Comparison of ENCODE assay signal across 8 cellular contexts in the genomic region with DNA sequence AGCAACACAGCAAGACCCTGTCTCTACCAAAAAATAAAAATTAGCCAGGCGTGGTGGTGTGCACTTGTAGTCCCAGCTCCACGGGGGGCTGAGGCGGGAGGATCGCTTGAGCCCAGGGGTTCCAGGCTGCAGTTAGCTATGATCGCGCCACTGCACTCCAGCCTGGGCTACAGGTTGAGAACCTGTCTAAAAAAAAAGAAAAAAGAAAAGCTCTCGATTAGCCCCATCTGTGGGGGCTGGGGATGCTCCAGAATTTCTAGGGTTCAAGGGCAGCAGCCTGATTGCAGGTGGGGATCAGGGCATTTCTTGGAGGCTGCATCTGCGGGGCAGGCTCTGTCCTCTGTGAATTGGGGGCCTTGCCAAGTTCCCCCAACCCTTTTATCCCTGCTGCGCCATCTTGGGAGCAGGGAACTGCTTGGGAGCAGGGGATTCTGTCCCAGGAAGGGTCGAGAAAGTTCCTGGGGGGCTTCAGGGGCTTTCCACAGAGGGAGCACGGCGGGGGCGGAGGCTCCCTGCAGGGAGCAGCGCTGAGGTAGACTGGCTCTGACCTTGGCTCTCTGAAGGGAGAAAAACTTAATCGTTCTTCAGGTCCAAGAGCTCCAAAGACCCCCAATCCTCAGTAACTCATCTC. TPM values are rescaled to one million over a fixed set of nuclear protein-coding genes. Genes with fewer than 3 reads are reported as not detected.
DNase-seq lines count a peak whose midpoint lies in the region; ATAC-seq and TF ChIP-seq lines count a peak whose summit lies in the region.

No MANE protein-coding gene starts in this region.

- H3K4me1 ChIP-seq in breast epithelium (peaks cover 0 to 8% of the 10 kb centered on the region in 2 donors), mesendoderm (ENCODE audit: control insufficient read depth, low read depth, low read length) (peaks cover 2% of the 10 kb centered on the region), aorta (ENCODE audit: control insufficient read depth in 1 of 2, insufficient read depth in 2 of 2, low read length in 2 of 2) (no peaks in the 10 kb centered on the region)

- H3K4me3 ChIP-seq in HL-60 (replicated peaks; ENCODE audit: insufficient read depth, low read length), result peak overlapping the region; percentile 86
- peak overlapping the region; percentile 82 to 100 (median 99) for H3K4me3 ChIP-seq in breast epithelium
- peak overlapping the region; percentile 57 for H3K4me3 ChIP-seq in mesendoderm (ENCODE audit: low read length)
- H3K4me3 ChIP-seq in aorta (ENCODE audit: low read length in 2 of 2), result peak overlapping the region; percentile 42 to 44

- peaks cover 7% of the 10 kb centered on the region for H3K79me1 ChIP-seq in mesendoderm (ENCODE audit: low read length)

- H3K4ac ChIP-seq in mesendoderm (ENCODE audit: low read depth, low read length), result peak overlapping the region; percentile 64

- no peaks in the 10 kb centered on the region for H3K36me3 ChIP-seq in breast epithelium
- H3K36me3 ChIP-seq in mesendoderm (ENCODE audit: control insufficient read depth, insufficient read depth, low read length), result no peaks in the 10 kb centered on the region
- no peaks in the 10 kb centered on the region for H3K36me3 ChIP-seq in aorta (ENCODE audit: control insufficient read depth in 1 of 2, insufficient read depth in 2 of 2, low read length in 1 of 2)

- peak overlapping the region; percentile 58 for H2AK5ac ChIP-seq in mesendoderm (ENCODE audit: low read length)

- peaks cover 20% of the 10 kb centered on the region for H3K79me2 ChIP-seq in mesendoderm (ENCODE audit: control insufficient read depth, insufficient read depth, low read length)

- ATAC-seq in aorta (ENCODE audit: low FRiP score), result peak; percentile 3

- WGBS in mesendoderm (ENCODE audit: extremely low coverage, insufficient coverage, low lambda C conversion rate), result no CpG with 5 or more reads among the region's 15 CpGs
- 20 to 24% methylated on average over 15 of the region's 15 CpGs for WGBS in aorta, 2 donors

- peak overlapping the region; percentile 86 for H3K9ac ChIP-seq in mesendoderm (ENCODE audit: low read length)

- H3K23ac ChIP-seq in mesendoderm (ENCODE audit: low read length), result peak overlapping the region; percentile 89

- intact Hi-C loops in breast epithelium (cut with DNase I; ENCODE audit: low total_unique reads) (no loop called here), aorta (cut with DNase I) (no loop called here)

- H2BK120ac ChIP-seq in mesendoderm (ENCODE audit: low read depth, low read length), result no peak overlapping the region

- no peak overlapping the region for H2BK15ac ChIP-seq in mesendoderm (replicated peaks; ENCODE audit: low read depth)

- TF ChIP-seq POLR2A in breast epithelium (IDR thresholded peaks at IDR 0.05), result no peak

- H3K9me3 ChIP-seq in breast epithelium (no peaks in the 10 kb centered on the region), aorta (ENCODE audit: control insufficient read depth, low read length) (no peaks in the 10 kb centered on the region)

- no peak overlapping the region for H4K5ac ChIP-seq in mesendoderm (ENCODE audit: low read length)

- H3K27me3 ChIP-seq in HL-60 (ENCODE audit: insufficient read depth, poor library complexity, severe bottlenecking) (no peaks in the 10 kb centered on the region), breast epithelium (no peaks in the 10 kb centered on the region), mesendoderm (ENCODE audit: insufficient read depth, low read length, poor library complexity) (no peaks in the 10 kb centered on the region), aorta (ENCODE audit: control insufficient read depth in 1 of 2, insufficient read depth in 2 of 2, low read length in 1 of 2) (no peaks in the 10 kb centered on the region)

- H3K56ac ChIP-seq in mesendoderm (ENCODE audit: low read length), result peak overlapping the region; percentile 93

- peak overlapping the region; percentile 80 for H3K27ac ChIP-seq in HL-60 (replicated peaks)
- peak overlapping the region; percentile 81 to 86 for H3K27ac ChIP-seq in breast epithelium
- peak overlapping the region; percentile 39 for H3K27ac ChIP-seq in mesendoderm (ENCODE audit: low read depth, low read length)
- H3K27ac ChIP-seq in aorta (ENCODE audit: low read depth in 1 of 2, low read length in 2 of 2), result no peak overlapping the region

- peak overlapping the region; percentile 28 for H3K4me2 ChIP-seq in mesendoderm (ENCODE audit: low read length)

- peak overlapping the region; percentile 42 for H3K18ac ChIP-seq in mesendoderm (ENCODE audit: low read length)

- H4K8ac ChIP-seq in mesendoderm (ENCODE audit: low read depth, low read length), result peak overlapping the region; percentile 93

- no peak for TF ChIP-seq CTCF in HL-60 (IDR thresholded peaks at IDR 0.05; ENCODE audit: insufficient read depth, low read length)
- TF ChIP-seq CTCF in breast epithelium (IDR thresholded peaks at IDR 0.05), result no peak

- DNase-seq in NCI-H146 (lab: John Stamatoyannopoulos, UW) (peak; percentile 44), NCI-H146 treated with DMSO at 0.1 percent for 48 hours (lab: John Stamatoyannopoulos, UW; ENCODE audit: unreplicated experiment) (no peak), HL-60 (ENCODE audit: low read depth in 1 of 2, low spot score in 1 of 2) (no peak), breast epithelium (ENCODE audit: low spot score in 2 of 2) (no peak), mesendoderm (no peak), aorta (no peak), glomerular visceral epithelial cell (ENCODE audit: extremely low spot score) (no peak)
- DNase-seq in stimulated activated CD4-positive, alpha-beta T cell treated with anti-CD3 and anti-CD28 coated beads, Interleukin-1b, Interleukin-23, amount 100 ng/mL, for 48 hours, result no peak

- H2BK5ac ChIP-seq in mesendoderm (ENCODE audit: low read length), result peak overlapping the region; percentile 14

RNA-seq across cellular contexts. Expression of a gene that starts 0.6 kb away (rescaled TPM):
- total RNA-seq in breast epithelium (100 to 1,000 TPM; 113 to 122 (median 117) TPM), aorta (100 to 1,000 TPM in 1 of 2 donors, 10 to 100 TPM in 1; 99.9 to 106 TPM)
- 204 TPM for polyA plus RNA-seq in mesendoderm (2013, experiment 1 of 2)
- 207 TPM for polyA plus RNA-seq in mesendoderm (2013, experiment 2 of 2)
- 100 to 1,000 TPM in 1 of 2 donors, 10 to 100 TPM in 1; 95.1 to 227 TPM for polyA plus RNA-seq in aorta

RNA-seq across cellular contexts. Expression of a gene that starts 49.4 kb away (rescaled TPM):
- total RNA-seq in breast epithelium (100 to 1,000 TPM; 108 to 176 (median 169) TPM), aorta (100 to 1,000 TPM; 134 to 172 TPM)
- 49.0 TPM for polyA plus RNA-seq in mesendoderm (2013, experiment 1 of 2)
- 46.9 TPM for polyA plus RNA-seq in mesendoderm (2013, experiment 2 of 2)
- 100 to 1,000 TPM; 153 to 262 TPM for polyA plus RNA-seq in aorta

RNA-seq across cellular contexts. Expression of a gene that starts 52.4 kb away (rescaled TPM):
- total RNA-seq in breast epithelium (not detected), aorta (under 1 TPM in 1 of 2 donors, not detected in 1; 0.29 TPM)
- not detected for polyA plus RNA-seq in mesendoderm (2013, experiment 1 of 2)
- polyA plus RNA-seq in mesendoderm (2013, experiment 2 of 2), result not detected
- polyA plus RNA-seq in aorta, result not detected

Comparison
In these comparisons a context has a peak if more than half of its experiments do, and no peak if none do; other contexts are left out.
1. H3K27ac ChIP-seq: peak in HL-60 (single experiment), breast epithelium (2 of 2) and mesendoderm (single experiment); none in aorta (0 of 2).
2. H3K4me3 ChIP-seq: peak in every context shown above with its lines; median percentile 99 in breast epithelium; 86 in HL-60; 57 in mesendoderm; 43 in aorta.